8 cellular contexts compared by ENCODE assay signal in genomic region chr13:36997716-36998427, GRCh38. TPM values are rescaled to one million over a fixed set of nuclear protein-coding genes. Genes with fewer than 3 reads are reported as not detected.
DNase-seq lines count a peak whose midpoint lies in the region; ATAC-seq and TF ChIP-seq lines count a peak whose summit lies in the region.

No MANE protein-coding gene starts in this region.

- no peaks in the 10 kb centered on the region for H3K9me3 ChIP-seq in BLaER1 treated with 17β-estradiol and CSF1 and Interleukin-3, amounts not matched to agents 10 nM and 100 nM (replicated peaks in 1 of 11)
- no peaks in the 10 kb centered on the region for H3K9me3 ChIP-seq in KOPT-K1 (ENCODE audit: insufficient read depth, low read length, poor library complexity, severe bottlenecking)

- H3K9me3 Mint-ChIP-seq in natural killer cell: no peaks in the 10 kb centered on the region

- H3K36me3 ChIP-seq in BLaER1 treated with 17β-estradiol and CSF1 and Interleukin-3, amounts not matched to agents 10 nM and 100 nM: peaks cover 30 to 51% (median 36%) of the 10 kb centered on the region in 11 experiments
- H3K36me3 ChIP-seq in KOPT-K1 (ENCODE audit: insufficient read depth, low read length): peaks cover 44% of the 10 kb centered on the region

- intact Hi-C loops in dorsolateral prefrontal cortex (cut with DNase I) (loop anchor here (5.0 to 10.0 kb wide), 3 partner anchors 81 to 703 kb away; partner anchors contain the start of genes CCDC169 (in 1 of the 2) and SPART (in 1 of the 2)), natural killer cell (cut with micrococcal nuclease) (loop anchor here (5.0 kb wide), 1 partner anchor 181 kb away; the partner anchor contains the start of gene RFXAP)

- peak overlapping the region; percentile 99 to 100 for H3K27ac Mint-ChIP-seq in natural killer cell

- H3K9ac ChIP-seq in BLaER1 treated with 17β-estradiol and CSF1 and Interleukin-3, amounts not matched to agents 10 nM and 100 nM: peak overlapping the region; percentile 95 to 99 (median 97)

- H3K4me2 ChIP-seq in BLaER1 treated with 17β-estradiol and CSF1 and Interleukin-3, amounts not matched to agents 10 nM and 100 nM: peak overlapping the region; percentile 77 to 95 (median 87)

- no peaks in the 10 kb centered on the region for H3K27me3 Mint-ChIP-seq in natural killer cell (ENCODE audit: low read depth in 2 of 2)

- peak overlapping the region; percentile 78 to 98 (median 91) for H3K4me3 ChIP-seq in BLaER1 treated with 17β-estradiol and CSF1 and Interleukin-3, amounts not matched to agents 10 nM and 100 nM
- peak overlapping the region; percentile 61 to 98 (median 91) for H3K4me3 ChIP-seq in dorsolateral prefrontal cortex

- peak overlapping the region; percentile 83 to 99 (median 96); a peak in 21 of 22 replicates for H3K27ac ChIP-seq in BLaER1 treated with 17β-estradiol and CSF1 and Interleukin-3, amounts not matched to agents 10 nM and 100 nM
- H3K27ac ChIP-seq in KOPT-K1 (ENCODE audit: low read depth, low read length, poor library complexity, severe bottlenecking): peak overlapping the region; percentile 95
- H3K27ac ChIP-seq in dorsolateral prefrontal cortex: peak overlapping the region in 26 of 59 donors; percentile 92 to 100 (median 99)

- peaks cover 0 to 28% (median 0%) of the 10 kb centered on the region in 11 experiments; a peak in 3 of 22 replicates for H4K20me1 ChIP-seq in BLaER1 treated with 17β-estradiol and CSF1 and Interleukin-3, amounts not matched to agents 10 nM and 100 nM

- peak overlapping the region; percentile 99 for H3K4me3 Mint-ChIP-seq in natural killer cell

- no peaks in the 10 kb centered on the region for H3K27me3 ChIP-seq in BLaER1 treated with 17β-estradiol and CSF1 and Interleukin-3, amounts not matched to agents 10 nM and 100 nM
- H3K27me3 ChIP-seq in dorsolateral prefrontal cortex: no peaks in the 10 kb centered on the region

- DNase-seq in dorsolateral prefrontal cortex (no peak), natural killer cell (no peak), NCI-H128 (lab: John Stamatoyannopoulos, UW; ENCODE audit: unreplicated experiment) (no peak), DMS114 treated with DMSO at 0.1 percent for 48 hours (lab: John Stamatoyannopoulos, UW; ENCODE audit: unreplicated experiment) (no peak)
- no peak for DNase-seq in activated CD4-positive, CD25-positive, alpha-beta regulatory T cell treated with anti-CD3 and anti-CD28 coated beads, Interleukin-2, amount 50 U/mL, for 72 hours

- H3K4me1 Mint-ChIP-seq in natural killer cell: peaks cover 33 to 46% of the 10 kb centered on the region in 2 donors

- no peak for ATAC-seq in natural killer cell
- ATAC-seq in HG02885 (IDR thresholded peaks at IDR 0.05; ENCODE audit: poor library complexity, unreplicated experiment): no peak

- H3K36me3 Mint-ChIP-seq in natural killer cell: no peaks in the 10 kb centered on the region

- peaks cover 23 to 38% (median 28%) of the 10 kb centered on the region in 10 experiments for H3K4me1 ChIP-seq in BLaER1 treated with 17β-estradiol and CSF1 and Interleukin-3, amounts not matched to agents 10 nM and 100 nM

- TF ChIP-seq CTCF in dorsolateral prefrontal cortex (IDR thresholded peaks at IDR 0.05 in 54 of 56, conservative IDR thresholded peaks at IDR 0.05 in 2 of 56; ENCODE audit: low read depth in 1 of 56, partially characterized antibody in 56 of 56) (no peak), natural killer cell (IDR thresholded peaks at IDR 0.05) (no peak)

RNA-seq across cellular contexts. Expression of gene ALG5, which starts 1.3 kb away (rescaled TPM):
- total RNA-seq in dorsolateral prefrontal cortex (10 to 100 TPM in 117 of 120 experiments, 1 to 10 TPM in 3; 8.5 to 26.6 (median 16.0) TPM), natural killer cell (10 to 100 TPM; 20.2 to 25.0 (median 24.5) TPM)

RNA-seq across cellular contexts. Expression of gene EXOSC8, which starts 2.7 kb away (rescaled TPM):
- total RNA-seq in dorsolateral prefrontal cortex (10 to 100 TPM; 12.7 to 41.4 (median 22.4) TPM), natural killer cell (10 to 100 TPM; 34.3 to 43.8 (median 42.0) TPM)
